14 cellular contexts compared by ENCODE assay signal in genomic region chrX:9928083-9928482, GRCh38. TPM values are rescaled to one million over a fixed set of nuclear protein-coding genes. Genes with fewer than 3 reads are reported as not detected.
DNase-seq lines count a peak whose midpoint lies in the region; ATAC-seq, FAIRE-seq and TF ChIP-seq lines count a peak whose summit lies in the region.
"Had no signal": no experiment of that assay in that cellular context is flagged by ENCODE, and none has a peak within 500 bp of the region (broad histone marks: within the 10 kb centered on the region; RNA-seq: fewer than 3 reads in every experiment).

No MANE protein-coding gene starts in this region.

- H2BK5ac ChIP-seq in H1 (ENCODE audit: low read depth, low read length) = peak overlapping the region; percentile 100

- no peak overlapping the region for H4K5ac ChIP-seq in H1 (ENCODE audit: insufficient read length, low read depth, low read length)

- DNase-seq in NCI-H2171 (lab: John Stamatoyannopoulos, UW) = peak; percentile 0
- peak; percentile 57 to 69 for DNase-seq in H1 (ENCODE audit: low read depth in 1 of 2, low spot score in 2 of 2)
- DNase-seq in neural progenitor cell (ENCODE audit: low spot score) = peak; percentile 86
- DNase-seq in upper lobe of right lung = no peak
- DNase-seq in GDM1 (lab: John Stamatoyannopoulos, UW) = no peak
- no peak for DNase-seq in RWPE1 (ENCODE audit: low spot score)
- DNase-seq: activated naive CD8-positive, alpha-beta T cell treated with anti-CD3 and anti-CD28 coated beads, Interleukin-2, amount 10 ng/mL, durations not matched to agents 7 days and 5 days; psoas muscle; stimulated activated CD4-positive, alpha-beta T cell treated with anti-CD3 and anti-CD28 coated beads, Interleukin-4, amount 100 ng/mL, for 4 hours had no signal

- CTCF ChIA-PET in H1 (lab: Charles Lee; ENCODE audit: partially characterized antibody) (no interaction called here), RWPE1 (lab: Yijun Ruan, JAX) (no interaction called here)

- H3K4me3 ChIP-seq in HUES48 (ENCODE audit: low read depth, low read length) (peak overlapping the region; percentile 48), H1 (ENCODE audit: extremely low read depth in 1 of 4, insufficient read depth in 2 of 4, low read depth in 3 of 4, low read length in 4 of 4) (peak overlapping the region in 3 of 4 experiments; percentile 5 to 47 (median 34); a peak in 5 of 8 replicates), neural progenitor cell (peak overlapping the region; percentile 23), upper lobe of right lung (no peak overlapping the region)
- H3K4me3 ChIP-seq: BLaER1 treated with 17β-estradiol and CSF1 and Interleukin-3, amounts not matched to agents 10 nM and 100 nM; lung; psoas muscle had no signal

- no peak overlapping the region for H2BK20ac ChIP-seq in H1 (ENCODE audit: low read length)

- H2BK12ac ChIP-seq in H1 (ENCODE audit: low read depth, low read length) = peak overlapping the region; percentile 100; the same call in 1 of the 2 replicates

- H3K36me3 Mint-ChIP-seq in neural progenitor cell = peaks cover 11% of the 10 kb centered on the region
- H3K36me3 Mint-ChIP-seq: activated naive CD8-positive, alpha-beta T cell treated with anti-CD3 and anti-CD28 coated beads, Interleukin-2, amount 10 ng/mL, durations not matched to agents 7 days and 5 days had no signal

- H3K27ac Mint-ChIP-seq in neural progenitor cell = peak overlapping the region; percentile 100
- H3K27ac Mint-ChIP-seq: activated naive CD8-positive, alpha-beta T cell treated with anti-CD3 and anti-CD28 coated beads, Interleukin-2, amount 10 ng/mL, durations not matched to agents 7 days and 5 days; stimulated activated naive CD8-positive, alpha-beta T cell treated with anti-CD3 and anti-CD28 coated beads, Interleukin-15, Interleukin-2, amounts not matched to agents 100 ng/mL and 50 ng/mL, for 24 hours had no signal

- H2AFZ ChIP-seq in H1 (ENCODE audit: low read length) (no peak overlapping the region), neural progenitor cell (replicated peaks) (no peak overlapping the region)

- H3K4me2 ChIP-seq in H1 (ENCODE audit: insufficient read depth in 1 of 2, low read depth in 2 of 2, low read length in 2 of 2) (peak overlapping the region; percentile 71 to 96), neural progenitor cell (peak overlapping the region; percentile 71)
- H3K4me2 ChIP-seq: BLaER1 treated with 17β-estradiol and CSF1 and Interleukin-3, amounts not matched to agents 10 nM and 100 nM had no signal

- H4K20me1 ChIP-seq in H1 (replicated peaks in 1 of 2; ENCODE audit: control insufficient read depth in 1 of 2, insufficient read depth in 2 of 2, low read length in 2 of 2) (peaks cover 0 to 2% of the 10 kb centered on the region in 2 experiments), neural progenitor cell (ENCODE audit: low read depth) (no peaks in the 10 kb centered on the region)
- H4K20me1 ChIP-seq: BLaER1 treated with 17β-estradiol and CSF1 and Interleukin-3, amounts not matched to agents 10 nM and 100 nM had no signal

- H2BK15ac ChIP-seq in H1 (ENCODE audit: low read length) = no peak overlapping the region

- no peak for TF ChIP-seq CTCF in H1 (IDR thresholded peaks at IDR 0.05; ENCODE audit: control extremely low read depth in 1 of 3, insufficient read depth in 1 of 3, low read depth in 1 of 3, low read length in 3 of 3)
- TF ChIP-seq CTCF in neural progenitor cell (IDR thresholded peaks at IDR 0.05) = no peak
- no peak for TF ChIP-seq CTCF in upper lobe of right lung (IDR thresholded peaks at IDR 0.05)
- TF ChIP-seq CTCF in RWPE1 (conservative IDR thresholded peaks at IDR 0.05; ENCODE audit: low read depth) = no peak

- ATAC-seq in upper lobe of right lung (no peak), GM18873 (IDR thresholded peaks at IDR 0.05; ENCODE audit: low FRiP score, unreplicated experiment) (no peak)
- ATAC-seq: psoas muscle had no signal

- FAIRE-seq in H1 (lab: Jason Lieb, UNC) = peak; percentile 93

- peaks cover 52% of the 10 kb centered on the region for H3K4me1 Mint-ChIP-seq in neural progenitor cell
- H3K4me1 Mint-ChIP-seq: activated naive CD8-positive, alpha-beta T cell treated with anti-CD3 and anti-CD28 coated beads, Interleukin-2, amount 10 ng/mL, durations not matched to agents 7 days and 5 days had no signal

- no peak overlapping the region for H3K14ac ChIP-seq in H1 (ENCODE audit: insufficient read length)

- TF ChIP-seq RAD21 in H1 (IDR thresholded peaks at IDR 0.05 in 1 of 2, conservative IDR thresholded peaks at IDR 0.05 in 1 of 2; ENCODE audit: low read depth in 2 of 2, low read length in 2 of 2) = no peak

- POLR2A ChIA-PET in H1 (lab: Charles Lee; ENCODE audit: partially characterized antibody) = interaction anchor here (0.8 to 2.3 kb wide), 2 partner anchors 8 to 122 kb away, joined by 3 to 8 read pairs; no protein-coding TSS in a partner anchor
- POLR2A ChIA-PET in RWPE1 (lab: Yijun Ruan, JAX; ENCODE audit: low non-redundant PET) = no interaction called here

- H4K8ac ChIP-seq in H1 (ENCODE audit: extremely low read depth, insufficient read depth, low read length) = no peak overlapping the region

- H3K9me3 ChIP-seq in HUES48 (ENCODE audit: control insufficient read depth, insufficient read depth, low read length) (no peaks in the 10 kb centered on the region), H1 (ENCODE audit: insufficient read depth in 2 of 2, low read depth in 1 of 2, low read length in 1 of 2) (no peaks in the 10 kb centered on the region), neural progenitor cell (ENCODE audit: low read depth) (no peaks in the 10 kb centered on the region), upper lobe of right lung (no peaks in the 10 kb centered on the region)
- H3K9me3 ChIP-seq: psoas muscle had no signal

- TF ChIP-seq EP300 in H1 (IDR thresholded peaks at IDR 0.05; ENCODE audit: borderline replicate concordance in 1 of 2, low read depth in 2 of 2, low read length in 2 of 2) = 0 out of 3 replicates have a peak, but pooled peaks of 1 of the 2 experiments have one; percentile 60

- peaks cover 19% of the 10 kb centered on the region for H3K9me3 Mint-ChIP-seq in neural progenitor cell
- H3K9me3 Mint-ChIP-seq: activated naive CD8-positive, alpha-beta T cell treated with anti-CD3 and anti-CD28 coated beads, Interleukin-2, amount 10 ng/mL, durations not matched to agents 7 days and 5 days; stimulated activated naive CD8-positive, alpha-beta T cell treated with anti-CD3 and anti-CD28 coated beads, Interleukin-15, Interleukin-2, amounts not matched to agents 100 ng/mL and 50 ng/mL, for 24 hours had no signal

- H3K23ac ChIP-seq in H1 (ENCODE audit: insufficient read length) = no peak overlapping the region

- peak overlapping the region; percentile 100 for H4K91ac ChIP-seq in H1 (replicated peaks; ENCODE audit: insufficient read length, low read length)

- H3K18ac ChIP-seq in H1 (ENCODE audit: extremely low read depth, low read length) = no peak overlapping the region

- peaks cover 6% of the 10 kb centered on the region for H3K23me2 ChIP-seq in H1 (ENCODE audit: low read depth, low read length)

- peaks cover 4% of the 10 kb centered on the region for H3K27me3 Mint-ChIP-seq in neural progenitor cell (ENCODE audit: insufficient read depth, low read depth)

- intact Hi-C loops in upper lobe of right lung (cut with DNase I) = no loop called here

- H2AK5ac ChIP-seq in H1 (ENCODE audit: low read depth, low read length) = peak overlapping the region; percentile 100; the same call in 1 of the 2 replicates

- TF ChIP-seq POLR2A in H1 (IDR thresholded peaks at IDR 0.05; ENCODE audit: control extremely low read depth in 1 of 2, low read depth in 2 of 2, low read length in 2 of 2) = peak in 1 of 2 experiments; percentile 47; a peak in 1 of 3 replicates

- peaks cover 8% of the 10 kb centered on the region for H3F3A ChIP-seq in neural progenitor cell (ENCODE audit: low read depth)

- H3K36me3 ChIP-seq in HUES48 (ENCODE audit: control insufficient read depth, insufficient read depth, low read length) (no peaks in the 10 kb centered on the region), H1 (ENCODE audit: control insufficient read depth in 2 of 4, insufficient read depth in 4 of 4, low read length in 3 of 4) (no peaks in the 10 kb centered on the region; a peak in 1 of 8 replicates), neural progenitor cell (no peaks in the 10 kb centered on the region), upper lobe of right lung (no peaks in the 10 kb centered on the region)
- H3K36me3 ChIP-seq: BLaER1 treated with 17β-estradiol and CSF1 and Interleukin-3, amounts not matched to agents 10 nM and 100 nM had no signal

- no peak overlapping the region for H3K56ac ChIP-seq in H1 (replicated peaks; ENCODE audit: insufficient read length, low read depth, low read length)

- H3K4me1 ChIP-seq in HUES48 (ENCODE audit: control insufficient read depth, insufficient read depth, low read length) (peaks cover 28% of the 10 kb centered on the region), H1 (replicated peaks in 1 of 4; ENCODE audit: control insufficient read depth in 3 of 4, insufficient read depth in 4 of 4, low read length in 3 of 4) (peaks cover 8 to 25% (median 14%) of the 10 kb centered on the region in 4 experiments), neural progenitor cell (peaks cover 12% of the 10 kb centered on the region), upper lobe of right lung (no peaks in the 10 kb centered on the region)
- H3K4me1 ChIP-seq: BLaER1 treated with 17β-estradiol and CSF1 and Interleukin-3, amounts not matched to agents 10 nM and 100 nM; psoas muscle had no signal

- no peak overlapping the region for H2BK120ac ChIP-seq in H1 (replicated peaks; ENCODE audit: low read depth, low read length)

- H3K79me2 ChIP-seq in H1 (ENCODE audit: control insufficient read depth in 1 of 2, insufficient read depth in 2 of 2, low read length in 2 of 2) (peaks cover 4 to 5% of the 10 kb centered on the region in 2 experiments; a peak in 3 of 4 replicates), neural progenitor cell (ENCODE audit: low read depth) (peaks cover 7% of the 10 kb centered on the region)

- 2% methylated on average over 6 of the region's 6 CpGs; no CpG with 5 or more reads in 1 of the 2 experiments for WGBS in H1 (ENCODE audit: extremely low coverage in 1 of 2, insufficient coverage in 1 of 2, insufficient read length in 1 of 2, insufficient replicate concordance in 2 of 2, low coverage in 1 of 2, low lambda C conversion rate in 2 of 2, missing lambda C conversion rate in 1 of 2), 2 experiments

- H3K27me3 ChIP-seq in HUES48 (ENCODE audit: control insufficient read depth, insufficient read depth, low read length) (no peaks in the 10 kb centered on the region), H1 (replicated peaks in 1 of 4; ENCODE audit: control insufficient read depth in 3 of 4, extremely low read depth in 1 of 4, insufficient read depth in 3 of 4, low read length in 3 of 4) (no peaks in the 10 kb centered on the region), neural progenitor cell (no peaks in the 10 kb centered on the region), upper lobe of right lung (no peaks in the 10 kb centered on the region)
- H3K27me3 ChIP-seq: BLaER1 treated with 17β-estradiol and CSF1 and Interleukin-3, amounts not matched to agents 10 nM and 100 nM had no signal

- peak overlapping the region; percentile 84 for H3K4me3 Mint-ChIP-seq in neural progenitor cell
- H3K4me3 Mint-ChIP-seq: activated naive CD8-positive, alpha-beta T cell treated with anti-CD3 and anti-CD28 coated beads, Interleukin-2, amount 10 ng/mL, durations not matched to agents 7 days and 5 days; stimulated activated naive CD8-positive, alpha-beta T cell treated with anti-CD3 and anti-CD28 coated beads, Interleukin-15, Interleukin-2, amounts not matched to agents 100 ng/mL and 50 ng/mL, for 24 hours had no signal

- peak overlapping the region; percentile 100 for H3K4ac ChIP-seq in H1 (replicated peaks; ENCODE audit: insufficient read length, low read depth, low read length)

- H3K27ac ChIP-seq in HUES48 (ENCODE audit: low read depth, low read length) (peak overlapping the region; percentile 94), H1 (ENCODE audit: low read depth, low read length) (peak overlapping the region; percentile 65), neural progenitor cell (peak overlapping the region; percentile 77), upper lobe of right lung (no peak overlapping the region), RWPE1 (no peak overlapping the region)
- H3K27ac ChIP-seq: BLaER1 treated with 17β-estradiol and CSF1 and Interleukin-3, amounts not matched to agents 10 nM and 100 nM; psoas muscle had no signal

- no peaks in the 10 kb centered on the region; the same call in 1 of the 2 replicates for H3K79me1 ChIP-seq in H1 (ENCODE audit: low read depth, low read length)

- H3K9ac ChIP-seq in HUES48 (ENCODE audit: low read depth, low read length) = peak overlapping the region; percentile 43; the same call in 1 of the 2 replicates
- H3K9ac ChIP-seq in H1 (replicated peaks in 1 of 4; ENCODE audit: extremely low read depth in 1 of 4, low read depth in 3 of 4, low read length in 3 of 4) = peak overlapping the region in 2 of 4 experiments; percentile 40 to 48; a peak in 2 of 7 replicates
- no peak overlapping the region for H3K9ac ChIP-seq in neural progenitor cell
- H3K9ac ChIP-seq: BLaER1 treated with 17β-estradiol and CSF1 and Interleukin-3, amounts not matched to agents 10 nM and 100 nM had no signal

RNA-seq across cellular contexts. Expression of gene CLDN34, which starts 39.1 kb away (rescaled TPM):
- total RNA-seq in H1 (2021; fragmentation: NEBNext Ultra II Directional; extraction: Animal tissue kit (Norgen Biotek cat#: 25700)) = 0.50 TPM in 1 of 2 replicates, not detected in the other
- 0.26 and 0.27 TPM in 2 replicates for polyA plus RNA-seq in H1 (2011; rRNA removed)
- polyA plus RNA-seq in H1 (2011; cell fraction: cytosol; rRNA removed) = 0.28 TPM
- 0.54 TPM for polyA plus RNA-seq in H1 (2011; cell fraction: nucleus; rRNA removed)
- polyA plus RNA-seq in H1 (2012, experiment 1 of 2) = 0.19 to 0.46 TPM (median 0.38 TPM) in 4 replicates
- polyA plus RNA-seq in H1 (2012, experiment 2 of 2) = 0.20 TPM
- polyA plus RNA-seq in H1 (2013, experiment 1 of 2) = 0.22 TPM
- polyA plus RNA-seq in H1 (2013, experiment 2 of 2) = 0.29 TPM
- polyA minus RNA-seq in H1 (2011; rRNA and poly(A)+ RNA removed) = 1.3 and 1.8 TPM in 2 replicates
- polyA minus RNA-seq in H1 (2011; cell fraction: cytosol; rRNA and poly(A)+ RNA removed) = not detected
- 1.8 TPM for polyA minus RNA-seq in H1 (2011; cell fraction: nucleus; rRNA and poly(A)+ RNA removed)
- total RNA-seq in neural progenitor cell (ENCODE audit: low replicate concordance) (0.37 TPM in 1 of 2 replicates, not detected in the other), upper lobe of right lung (0.55 TPM)
- total RNA-seq: activated naive CD8-positive, alpha-beta T cell treated with anti-CD3 and anti-CD28 coated beads, Interleukin-2, amount 10 ng/mL, durations not matched to agents 7 days and 5 days; psoas muscle had no signal
- polyA plus RNA-seq: psoas muscle had no signal

Comparison
In these comparisons a context has a peak if more than half of its experiments do, and no peak if none do; other contexts are left out.
1. H3K27ac ChIP-seq: peak in HUES48 (single experiment), H1 (single experiment) and neural progenitor cell (single experiment); none in upper lobe of right lung (single experiment) and RWPE1 (single experiment).
2. DNase-seq: peak in NCI-H2171 (single experiment), H1 (2 of 2) and neural progenitor cell (single experiment); none in upper lobe of right lung (single experiment), GDM1 (single experiment) and RWPE1 (single experiment).